ENCODE assay signal across 20 cellular contexts in the genomic region with DNA sequence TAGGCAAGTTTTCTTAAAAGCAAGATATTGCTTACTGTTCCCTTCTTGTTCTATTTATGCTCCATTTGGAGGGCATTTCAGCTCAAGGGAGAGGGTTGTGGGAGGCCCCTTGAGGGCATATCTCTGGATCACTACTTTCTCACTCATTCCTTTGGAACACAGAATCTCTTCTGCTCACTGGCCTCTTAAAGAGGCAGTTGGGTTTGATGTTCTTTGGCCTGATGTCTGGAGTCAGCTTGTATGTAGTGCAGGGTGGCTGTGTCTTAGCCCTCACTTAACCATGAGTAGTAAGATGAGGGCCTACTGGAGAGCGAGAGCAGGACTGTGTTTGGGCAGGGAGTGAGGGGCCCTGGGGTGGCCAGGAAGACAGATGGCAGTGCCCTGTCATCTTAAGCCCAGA. TPM values are rescaled to one million over a fixed set of nuclear protein-coding genes. Genes with fewer than 3 reads are reported as not detected.
DNase-seq lines count a peak whose midpoint lies in the region; ATAC-seq and TF ChIP-seq lines count a peak whose summit lies in the region.
"Had no signal": no experiment of that assay in that cellular context is flagged by ENCODE, and none has a peak within 500 bp of the region (broad histone marks: within the 10 kb centered on the region; RNA-seq: fewer than 3 reads in every experiment).

No MANE protein-coding gene starts in this region.

- H4K91ac ChIP-seq in mesenchymal stem cell (ENCODE audit: low read length) = no peak overlapping the region

- CTCF ChIA-PET in GM10248 (lab: Yijun Ruan, JAX) = interaction anchor here (1.3 to 1.5 kb wide), 2 partner anchors 9 to 19 kb away, joined by 3 to 5 read pairs; no protein-coding TSS in a partner anchor

- H3K4ac ChIP-seq in mesenchymal stem cell (ENCODE audit: low read depth in 1 of 2, low read length in 2 of 2) = peak overlapping the region in 1 of 2 experiments; percentile 47

- no peak overlapping the region for H3K4me3 Mint-ChIP-seq in activated CD4-positive, alpha-beta T cell treated with anti-CD3 and anti-CD28 coated beads, Interleukin-2, amount 10 ng/mL, durations not matched to agents 24 days and 14 days
- H3K4me3 Mint-ChIP-seq in activated T-helper 2 cell treated with anti-CD3 and anti-CD28 coated beads, Interferon-gamma antibody, Interleukin-2, Interleukin-4, amounts not matched to agents 10 μg/mL and 5 μg/mL and 100 μg/mL, durations not matched to agents 14 hours and 24 hours and 36 hours (ENCODE audit: low read depth) = no peak overlapping the region

- H2BK120ac ChIP-seq in mesenchymal stem cell (ENCODE audit: low read depth, low read length) = no peak overlapping the region

- peak overlapping the region; percentile 21 for H3K9ac ChIP-seq in mesenchymal stem cell (ENCODE audit: low read length)
- H3K9ac ChIP-seq: KMS-11 had no signal

- no peak overlapping the region for H3K18ac ChIP-seq in mesenchymal stem cell (ENCODE audit: low read depth in 1 of 2, low read length in 2 of 2)

- POLR2A ChIA-PET in GM10248 (lab: Yijun Ruan, JAX) = no interaction called here

- no peak overlapping the region for H2BK5ac ChIP-seq in mesenchymal stem cell (ENCODE audit: low read depth, low read length, poor library complexity, severe bottlenecking)

- no peak for DNase-seq in activated CD4-positive, alpha-beta T cell treated with anti-CD3 and anti-CD28 coated beads, Interleukin-2, amount 10 ng/mL, durations not matched to agents 24 days and 14 days
- no peak for DNase-seq in activated CD4-positive, alpha-beta T cell treated with anti-CD3 and anti-CD28 coated beads, Interleukin-2, amount 50 U/mL, for 48 hours
- no peak for DNase-seq in activated T-helper 2 cell treated with anti-CD3 and anti-CD28 coated beads, Interferon-gamma antibody, Interleukin-2, Interleukin-4, amounts not matched to agents 10 μg/mL and 5 μg/mL and 100 μg/mL, durations not matched to agents 14 hours and 24 hours and 36 hours (ENCODE audit: low spot score)
- DNase-seq in mesenchymal stem cell (no peak), thyroid gland (peak; percentile 71 to 78), GM10248 (ENCODE audit: extremely low spot score) (no peak)
- DNase-seq: 8988T, GDM1, IMR-90, NCI-H1105, NCI-H146, NCI-H2029, NCI-H2227 treated with DMSO at 0.1 percent for 48 hours, NCI-H510A, NCI-H748 treated with DMSO at 0.1 percent for 48 hours, SIG-M5 had no signal

- no peak overlapping the region for H3K4me3 ChIP-seq in mesenchymal stem cell (ENCODE audit: insufficient read depth in 1 of 2, low read depth in 1 of 2, low read length in 2 of 2)
- no peak overlapping the region for H3K4me3 ChIP-seq in thyroid gland (replicated peaks in 1 of 3)

- intact Hi-C loops in activated CD4-positive, alpha-beta T cell treated with anti-CD3 and anti-CD28 coated beads, Interleukin-2, amount 10 ng/mL, durations not matched to agents 24 days and 14 days (cut with micrococcal nuclease) = no loop called here
- intact Hi-C loops in activated T-helper 2 cell treated with anti-CD3 and anti-CD28 coated beads, Interferon-gamma antibody, Interleukin-2, Interleukin-4, amounts not matched to agents 10 μg/mL and 5 μg/mL and 100 μg/mL, durations not matched to agents 14 hours and 24 hours and 36 hours (cut with micrococcal nuclease) = no loop called here
- intact Hi-C loops in thyroid gland (cut with DNase I) = no loop called here

- TF ChIP-seq CTCF in thyroid gland (IDR thresholded peaks at IDR 0.05) (no peak), GM10248 (IDR thresholded peaks at IDR 0.05; ENCODE audit: control extremely low read depth, extremely low read depth, low read depth, missing control alignments) (no peak)

- TF ChIP-seq POLR2A in thyroid gland (IDR thresholded peaks at IDR 0.05) = no peak

- H3K79me1 ChIP-seq in mesenchymal stem cell (replicated peaks; ENCODE audit: low read length, poor library complexity, severe bottlenecking) = peaks cover 38% of the 10 kb centered on the region

- no peak overlapping the region for H3K27ac ChIP-seq in mesenchymal stem cell (ENCODE audit: low read length, poor library complexity, severe bottlenecking)
- H3K27ac ChIP-seq in thyroid gland = peak overlapping the region in 1 of 3 donors; percentile 83
- H3K27ac ChIP-seq: C4-2B, KMS-11 had no signal

- H3K4me1 Mint-ChIP-seq in activated CD4-positive, alpha-beta T cell treated with anti-CD3 and anti-CD28 coated beads, Interleukin-2, amount 10 ng/mL, durations not matched to agents 24 days and 14 days = peaks cover 39% of the 10 kb centered on the region
- H3K4me1 Mint-ChIP-seq in activated T-helper 2 cell treated with anti-CD3 and anti-CD28 coated beads, Interferon-gamma antibody, Interleukin-2, Interleukin-4, amounts not matched to agents 10 μg/mL and 5 μg/mL and 100 μg/mL, durations not matched to agents 14 hours and 24 hours and 36 hours (ENCODE audit: low read depth) = peaks cover 31% of the 10 kb centered on the region

- peaks cover 40% of the 10 kb centered on the region for H3K36me3 Mint-ChIP-seq in activated CD4-positive, alpha-beta T cell treated with anti-CD3 and anti-CD28 coated beads, Interleukin-2, amount 10 ng/mL, durations not matched to agents 24 days and 14 days (ENCODE audit: low read depth)
- H3K36me3 Mint-ChIP-seq in activated T-helper 2 cell treated with anti-CD3 and anti-CD28 coated beads, Interferon-gamma antibody, Interleukin-2, Interleukin-4, amounts not matched to agents 10 μg/mL and 5 μg/mL and 100 μg/mL, durations not matched to agents 14 hours and 24 hours and 36 hours (ENCODE audit: low read depth) = peaks cover 58% of the 10 kb centered on the region

- H3K9me3 ChIP-seq in mesenchymal stem cell (ENCODE audit: control insufficient read depth, low read length) = no peaks in the 10 kb centered on the region
- no peaks in the 10 kb centered on the region for H3K9me3 ChIP-seq in thyroid gland

- no peak overlapping the region for H2BK15ac ChIP-seq in mesenchymal stem cell (ENCODE audit: low read depth, poor library complexity, severe bottlenecking)

- H3K9me3 Mint-ChIP-seq in activated CD4-positive, alpha-beta T cell treated with anti-CD3 and anti-CD28 coated beads, Interleukin-2, amount 10 ng/mL, durations not matched to agents 24 days and 14 days = no peaks in the 10 kb centered on the region
- H3K9me3 Mint-ChIP-seq in activated T-helper 2 cell treated with anti-CD3 and anti-CD28 coated beads, Interferon-gamma antibody, Interleukin-2, Interleukin-4, amounts not matched to agents 10 μg/mL and 5 μg/mL and 100 μg/mL, durations not matched to agents 14 hours and 24 hours and 36 hours = no peaks in the 10 kb centered on the region

- peaks cover 7% of the 10 kb centered on the region for H3K4me1 ChIP-seq in mesenchymal stem cell (ENCODE audit: control insufficient read depth, insufficient read depth, low read depth, low read length)
- peaks cover 13 to 14% of the 10 kb centered on the region in 2 donors for H3K4me1 ChIP-seq in thyroid gland

- ATAC-seq in HG03469 (IDR thresholded peaks at IDR 0.05; ENCODE audit: unreplicated experiment) (no peak), HG02642 (IDR thresholded peaks at IDR 0.05; ENCODE audit: poor library complexity, unreplicated experiment) (no peak)

- H3K27me3 Mint-ChIP-seq in activated CD4-positive, alpha-beta T cell treated with anti-CD3 and anti-CD28 coated beads, Interleukin-2, amount 10 ng/mL, durations not matched to agents 24 days and 14 days = no peaks in the 10 kb centered on the region
- H3K27me3 Mint-ChIP-seq in activated T-helper 2 cell treated with anti-CD3 and anti-CD28 coated beads, Interferon-gamma antibody, Interleukin-2, Interleukin-4, amounts not matched to agents 10 μg/mL and 5 μg/mL and 100 μg/mL, durations not matched to agents 14 hours and 24 hours and 36 hours (ENCODE audit: low read depth) = no peaks in the 10 kb centered on the region

- no peak overlapping the region for H2AK5ac ChIP-seq in mesenchymal stem cell (ENCODE audit: low read length, severe bottlenecking)

- no peak overlapping the region for H2BK12ac ChIP-seq in mesenchymal stem cell (ENCODE audit: low read length in 2 of 2)

- H3K27ac Mint-ChIP-seq in activated CD4-positive, alpha-beta T cell treated with anti-CD3 and anti-CD28 coated beads, Interleukin-2, amount 10 ng/mL, durations not matched to agents 24 days and 14 days = peak overlapping the region; percentile 73
- peak overlapping the region; percentile 8 for H3K27ac Mint-ChIP-seq in activated T-helper 2 cell treated with anti-CD3 and anti-CD28 coated beads, Interferon-gamma antibody, Interleukin-2, Interleukin-4, amounts not matched to agents 10 μg/mL and 5 μg/mL and 100 μg/mL, durations not matched to agents 14 hours and 24 hours and 36 hours

- H3K23ac ChIP-seq in mesenchymal stem cell (ENCODE audit: low read length in 2 of 2) = no peak overlapping the region

- WGBS in mesenchymal stem cell = 97% methylated on average over 1 of the region's 1 CpG
- WGBS in thyroid gland, 2 donors = 37 to 83% methylated on average over 1 of the region's 1 CpG

- no peak overlapping the region for H2AFZ ChIP-seq in mesenchymal stem cell (ENCODE audit: low read depth, low read length)

- H3K36me3 ChIP-seq in mesenchymal stem cell (ENCODE audit: control insufficient read depth in 1 of 2, insufficient read depth in 2 of 2, low read depth in 1 of 2, low read length in 2 of 2) (peaks cover 34 to 40% of the 10 kb centered on the region in 2 experiments), thyroid gland (peaks cover 14 to 18% of the 10 kb centered on the region in 2 donors)

- no peak overlapping the region for H3K4me2 ChIP-seq in mesenchymal stem cell (ENCODE audit: low read length, poor library complexity, severe bottlenecking)
- H3K4me2 ChIP-seq: KMS-11 had no signal

- H3K27me3 ChIP-seq in mesenchymal stem cell (ENCODE audit: control insufficient read depth in 1 of 2, insufficient read depth in 1 of 2, low read length in 2 of 2) (no peaks in the 10 kb centered on the region), thyroid gland (no peaks in the 10 kb centered on the region)

- H4K8ac ChIP-seq in mesenchymal stem cell (ENCODE audit: low read length) = no peak overlapping the region

- H3K14ac ChIP-seq in mesenchymal stem cell (ENCODE audit: low read length in 2 of 2) = no peak overlapping the region

RNA-seq across cellular contexts. Expression of a gene that starts 3.6 kb away (rescaled TPM):
- 95.0 and 102 TPM in 2 replicates for total RNA-seq in activated CD4-positive, alpha-beta T cell treated with anti-CD3 and anti-CD28 coated beads, Interleukin-2, amount 10 ng/mL, durations not matched to agents 24 days and 14 days
- 105 and 108 TPM in 2 replicates for total RNA-seq in activated T-helper 2 cell treated with anti-CD3 and anti-CD28 coated beads, Interferon-gamma antibody, Interleukin-2, Interleukin-4, amounts not matched to agents 10 μg/mL and 5 μg/mL and 100 μg/mL, durations not matched to agents 14 hours and 24 hours and 36 hours
- 7.9 TPM for polyA plus RNA-seq in mesenchymal stem cell (2013, experiment 1 of 2)
- 7.7 TPM for polyA plus RNA-seq in mesenchymal stem cell (2013, experiment 2 of 2)
- total RNA-seq in thyroid gland = 10 to 100 TPM; 16.9 to 99.4 (median 42.4) TPM

Comparison
In these comparisons a context has a peak if more than half of its experiments do, and no peak if none do; other contexts are left out.
1. DNase-seq: peak in thyroid gland (2 of 2); none in activated CD4-positive, alpha-beta T cell treated with anti-CD3 and anti-CD28 coated beads, Interleukin-2, amount 10 ng/mL, durations not matched to agents 24 days and 14 days (single experiment), activated CD4-positive, alpha-beta T cell treated with anti-CD3 and anti-CD28 coated beads, Interleukin-2, amount 50 U/mL, for 48 hours (0 of 2), activated T-helper 2 cell treated with anti-CD3 and anti-CD28 coated beads, Interferon-gamma antibody, Interleukin-2, Interleukin-4, amounts not matched to agents 10 μg/mL and 5 μg/mL and 100 μg/mL, durations not matched to agents 14 hours and 24 hours and 36 hours (single experiment), mesenchymal stem cell (single experiment) and GM10248 (single experiment).